Comparison of ENCODE assay signal across 11 cellular contexts in the genomic region with DNA sequence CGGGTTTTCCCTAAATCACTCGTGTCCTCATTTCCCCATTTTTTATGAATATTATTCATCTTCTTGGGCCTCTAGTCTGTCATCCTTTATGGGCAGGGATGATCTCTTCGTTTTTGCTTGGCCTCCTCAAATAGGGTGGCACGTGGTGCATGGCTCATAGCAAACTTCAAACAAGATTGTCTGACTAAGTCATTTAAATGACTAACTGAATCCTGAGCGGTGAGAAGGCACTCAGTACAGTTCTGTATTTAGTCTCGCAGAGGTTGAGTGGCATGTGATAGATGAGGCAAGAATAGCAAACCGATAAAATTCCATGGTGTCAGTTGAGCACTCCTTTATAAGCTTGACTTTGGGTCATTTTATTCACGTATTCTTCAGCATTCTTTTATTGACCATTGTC. TPM values are rescaled to one million over a fixed set of nuclear protein-coding genes. Genes with fewer than 3 reads are reported as not detected.
DNase-seq lines count a peak whose midpoint lies in the region; ATAC-seq and TF ChIP-seq lines count a peak whose summit lies in the region.
"Had no signal": no experiment of that assay in that cellular context is flagged by ENCODE, and none has a peak within 500 bp of the region (broad histone marks: within the 10 kb centered on the region; RNA-seq: fewer than 3 reads in every experiment).

No MANE protein-coding gene starts in this region.

- no peak for TF ChIP-seq CTCF in IMR-90 (conservative IDR thresholded peaks at IDR 0.05; ENCODE audit: low read depth, low read length)
- no peak for TF ChIP-seq CTCF in mammary epithelial cell (conservative IDR thresholded peaks at IDR 0.05 in 1 of 2, IDR thresholded peaks at IDR 0.05 in 1 of 2; ENCODE audit: extremely low read depth in 1 of 2, insufficient read depth in 1 of 2, low read depth in 1 of 2, low read length in 2 of 2)

- no peak overlapping the region for H3K56ac ChIP-seq in IMR-90 (ENCODE audit: extremely low read depth, insufficient read depth, low read length)

- no peaks in the 10 kb centered on the region for H3K27me3 ChIP-seq in IMR-90 (ENCODE audit: control insufficient read depth, insufficient read depth, low read length)
- H3K27me3 ChIP-seq in mammary epithelial cell (ENCODE audit: insufficient read depth, low read length): no peaks in the 10 kb centered on the region
- no peaks in the 10 kb centered on the region for H3K27me3 ChIP-seq in naive thymus-derived CD4-positive, alpha-beta T cell (ENCODE audit: control insufficient read depth in 2 of 2, insufficient read depth in 2 of 2, low read length in 2 of 2)
- H3K27me3 ChIP-seq: upper lobe of left lung had no signal

- dilution Hi-C loops in IMR-90 (cut with HindIII; ENCODE audit: low sequenced_read_pairs, unreplicated experiment) (no loop called here), mammary epithelial cell (cut with HindIII; ENCODE audit: low sequenced_read_pairs) (no loop called here)

- no peak overlapping the region for H3K23ac ChIP-seq in IMR-90 (ENCODE audit: low read depth, low read length)

- TF ChIP-seq RAD21 in IMR-90 (IDR thresholded peaks at IDR 0.05; ENCODE audit: low read length): no peak

- no peak overlapping the region for H2BK120ac ChIP-seq in IMR-90 (ENCODE audit: low read depth, low read length)

- no peak for TF ChIP-seq POLR2A in IMR-90 (IDR thresholded peaks at IDR 0.05; ENCODE audit: low read depth, low read length)

- H3K79me1 ChIP-seq in IMR-90 (ENCODE audit: low read depth in 1 of 2, low read length in 2 of 2): no peaks in the 10 kb centered on the region

- H4K5ac ChIP-seq in IMR-90 (ENCODE audit: low read depth, low read length): no peak overlapping the region

- no peak overlapping the region for H3K4ac ChIP-seq in IMR-90 (ENCODE audit: low read depth, low read length)

- no CpG with 5 or more reads among the region's 8 CpGs for WGBS in IMR-90 (ENCODE audit: extremely low coverage in 2 of 2, insufficient read length in 1 of 2), 2 experiments
- WGBS in mammary epithelial cell (ENCODE audit: low coverage, missing lambda C conversion rate): 80% methylated on average over 8 of the region's 8 CpGs

- no peak overlapping the region for H3K4me3 Mint-ChIP-seq in activated CD4-positive, alpha-beta T cell treated with anti-CD3 and anti-CD28 coated beads, Interleukin-2, amount 10 ng/mL, durations not matched to agents 7 days and 5 days
- H3K4me3 Mint-ChIP-seq in naive thymus-derived CD4-positive, alpha-beta T cell: no peak overlapping the region

- in situ Hi-C loops in IMR-90 (cut with MboI; ENCODE audit: low sequenced_read_pairs): no loop called here
- in situ Hi-C loops in mammary epithelial cell (cut with MboI; ENCODE audit: low sequenced_read_pairs in 2 of 2): no loop called here

- no peak overlapping the region for H4K8ac ChIP-seq in IMR-90 (ENCODE audit: low read depth in 2 of 2, low read length in 2 of 2)

- H3K36me3 ChIP-seq in IMR-90 (ENCODE audit: control insufficient read depth, insufficient read depth, low read length): no peaks in the 10 kb centered on the region
- H3K36me3 ChIP-seq in mammary epithelial cell (ENCODE audit: insufficient read depth, low read length): no peaks in the 10 kb centered on the region
- no peaks in the 10 kb centered on the region for H3K36me3 ChIP-seq in naive thymus-derived CD4-positive, alpha-beta T cell (ENCODE audit: control insufficient read depth in 2 of 3, insufficient read depth in 3 of 3, low read length in 3 of 3)
- H3K36me3 ChIP-seq: upper lobe of left lung had no signal

- H3K27ac Mint-ChIP-seq in activated CD4-positive, alpha-beta T cell treated with anti-CD3 and anti-CD28 coated beads, Interleukin-2, amount 10 ng/mL, durations not matched to agents 7 days and 5 days: no peak overlapping the region
- no peak overlapping the region for H3K27ac Mint-ChIP-seq in naive thymus-derived CD4-positive, alpha-beta T cell
- H3K27ac Mint-ChIP-seq: progenitor cell of endocrine pancreas had no signal

- peaks cover 7% of the 10 kb centered on the region for H3K4me1 ChIP-seq in IMR-90 (ENCODE audit: control insufficient read depth, insufficient read depth, low read length)
- no peaks in the 10 kb centered on the region for H3K4me1 ChIP-seq in mammary epithelial cell (ENCODE audit: insufficient read depth, low read length)
- H3K4me1 ChIP-seq in naive thymus-derived CD4-positive, alpha-beta T cell (ENCODE audit: control insufficient read depth in 2 of 2, insufficient read depth in 2 of 2, low read length in 2 of 2): peaks cover 0 to 6% of the 10 kb centered on the region in 2 donors

- no peaks in the 10 kb centered on the region for H3K79me2 ChIP-seq in mammary epithelial cell (ENCODE audit: insufficient read depth, low read length)

- H3K4me1 Mint-ChIP-seq in activated CD4-positive, alpha-beta T cell treated with anti-CD3 and anti-CD28 coated beads, Interleukin-2, amount 10 ng/mL, durations not matched to agents 7 days and 5 days: peaks cover 28% of the 10 kb centered on the region
- peaks cover 0 to 45% (median 21%) of the 10 kb centered on the region in 7 donors for H3K4me1 Mint-ChIP-seq in naive thymus-derived CD4-positive, alpha-beta T cell

- H3K4me2 ChIP-seq in IMR-90 (ENCODE audit: low read depth, low read length) (peak overlapping the region; percentile 38; the same call in 1 of the 2 replicates), mammary epithelial cell (ENCODE audit: insufficient read depth, low read depth, low read length) (no peak overlapping the region)

- no peak overlapping the region for H3K14ac ChIP-seq in IMR-90 (replicated peaks; ENCODE audit: low read depth, low read length)

- H3K4me3 ChIP-seq in IMR-90 (ENCODE audit: insufficient read depth, low read depth, low read length) (no peak overlapping the region), mammary epithelial cell (replicated peaks in 1 of 3; ENCODE audit: insufficient read depth in 1 of 3, low read depth in 2 of 3, low read length in 3 of 3) (no peak overlapping the region)
- H3K4me3 ChIP-seq in naive thymus-derived CD4-positive, alpha-beta T cell (ENCODE audit: low read length): no peak overlapping the region
- H3K4me3 ChIP-seq: upper lobe of left lung had no signal

- no peak overlapping the region for H2AK5ac ChIP-seq in IMR-90 (ENCODE audit: low read depth, low read length)

- H3K9me1 ChIP-seq in IMR-90 (ENCODE audit: insufficient read depth, low read length): 0 out of 2 replicates have a peak, but pooled peaks cover 3% of the 10 kb centered on the region

- BruUV-seq in IMR-90 (replicated peaks; lab: Mats Ljungman, UMichigan) (no TSS peak), mammary epithelial cell (replicated peaks; lab: Mats Ljungman, UMichigan) (no TSS peak)

- peak; percentile 83 for ATAC-seq in IMR-90 (ENCODE audit: low read depth)
- ATAC-seq in naive thymus-derived CD4-positive, alpha-beta T cell: peak; percentile 23
- ATAC-seq in GM21723 (IDR thresholded peaks at IDR 0.05; ENCODE audit: unreplicated experiment): no peak
- ATAC-seq in GM18502 (IDR thresholded peaks at IDR 0.05; ENCODE audit: poor library complexity, unreplicated experiment): no peak

- peaks cover 2% of the 10 kb centered on the region; the same call in 1 of the 2 replicates for H3K9me3 ChIP-seq in IMR-90 (ENCODE audit: control insufficient read depth, insufficient read depth, low read length)
- H3K9me3 ChIP-seq in mammary epithelial cell (replicated peaks; ENCODE audit: insufficient read depth, low read length): peaks cover 5% of the 10 kb centered on the region
- H3K9me3 ChIP-seq in naive thymus-derived CD4-positive, alpha-beta T cell (ENCODE audit: control insufficient read depth in 2 of 3, low read length in 3 of 3): no peaks in the 10 kb centered on the region
- H3K9me3 ChIP-seq: upper lobe of left lung had no signal

- no peaks in the 10 kb centered on the region for H4K20me1 ChIP-seq in IMR-90 (ENCODE audit: insufficient read depth, low read length)
- no peaks in the 10 kb centered on the region for H4K20me1 ChIP-seq in mammary epithelial cell (ENCODE audit: insufficient read depth, low read length)

- peaks cover 5% of the 10 kb centered on the region for H3K36me3 Mint-ChIP-seq in activated CD4-positive, alpha-beta T cell treated with anti-CD3 and anti-CD28 coated beads, Interleukin-2, amount 10 ng/mL, durations not matched to agents 7 days and 5 days (ENCODE audit: low read depth)
- peaks cover 0 to 7% (median 0%) of the 10 kb centered on the region in 5 donors for H3K36me3 Mint-ChIP-seq in naive thymus-derived CD4-positive, alpha-beta T cell

- H2BK15ac ChIP-seq in IMR-90 (ENCODE audit: low read depth, low read length): no peak overlapping the region

- peak overlapping the region; percentile 57 for H2BK5ac ChIP-seq in IMR-90 (ENCODE audit: low read depth, low read length, poor library complexity, severe bottlenecking)

- H3K9ac ChIP-seq in IMR-90 (ENCODE audit: low read depth, low read length) (no peak overlapping the region), mammary epithelial cell (ENCODE audit: insufficient read depth, low read length) (no peak overlapping the region)

- H3K27ac ChIP-seq in IMR-90 (ENCODE audit: insufficient read depth, low read length) (no peak overlapping the region), mammary epithelial cell (ENCODE audit: insufficient read depth, low read depth, low read length) (no peak overlapping the region)
- H3K27ac ChIP-seq in naive thymus-derived CD4-positive, alpha-beta T cell (ENCODE audit: low read depth, low read length): no peak overlapping the region
- H3K27ac ChIP-seq: upper lobe of left lung had no signal

- peak overlapping the region; percentile 21; the same call in 1 of the 2 replicates for H2BK20ac ChIP-seq in IMR-90 (ENCODE audit: low read depth, low read length)

- CTCF ChIA-PET in activated CD4-positive, alpha-beta T cell treated with anti-CD3 and anti-CD28 coated beads, Interleukin-2, amount 10 ng/mL, durations not matched to agents 7 days and 5 days (lab: Charles Lee): no interaction called here
- CTCF ChIA-PET in IMR-90 (lab: Yijun Ruan, JAX): no interaction called here
- CTCF ChIA-PET in mammary epithelial cell (lab: Charles Lee; ENCODE audit: low non-redundant PET): no interaction called here
- CTCF ChIA-PET in naive thymus-derived CD4-positive, alpha-beta T cell (lab: Charles Lee): no interaction called here

- H2AK9ac ChIP-seq in IMR-90 (replicated peaks; ENCODE audit: low read depth, low read length, poor library complexity): no peak overlapping the region

- no peak overlapping the region for H3K18ac ChIP-seq in IMR-90 (ENCODE audit: low read depth, low read length)

- POLR2A ChIA-PET in activated CD4-positive, alpha-beta T cell treated with anti-CD3 and anti-CD28 coated beads, Interleukin-2, amount 10 ng/mL, durations not matched to agents 7 days and 5 days (lab: Charles Lee): no interaction called here
- POLR2A ChIA-PET in IMR-90 (lab: Charles Lee; ENCODE audit: unreplicated experiment): no interaction called here
- POLR2A ChIA-PET in naive thymus-derived CD4-positive, alpha-beta T cell (lab: Charles Lee): no interaction called here

- intact Hi-C loops in IMR-90 (cut with micrococcal nuclease): no loop called here
- intact Hi-C loops in mammary epithelial cell (cut with micrococcal nuclease): no loop called here
- intact Hi-C loops in naive thymus-derived CD4-positive, alpha-beta T cell (cut with micrococcal nuclease): loop anchor here in 1 of 2 donors (10.0 kb wide), 1 partner anchor 87 kb away; no protein-coding TSS in a partner anchor

- no peak overlapping the region for H4K91ac ChIP-seq in IMR-90 (ENCODE audit: insufficient read depth, low read depth, low read length)

- peaks cover 7% of the 10 kb centered on the region for H3K9me3 Mint-ChIP-seq in activated CD4-positive, alpha-beta T cell treated with anti-CD3 and anti-CD28 coated beads, Interleukin-2, amount 10 ng/mL, durations not matched to agents 7 days and 5 days
- peaks cover 0 to 9% (median 0%) of the 10 kb centered on the region in 11 donors for H3K9me3 Mint-ChIP-seq in naive thymus-derived CD4-positive, alpha-beta T cell

- H3K27me3 Mint-ChIP-seq in activated CD4-positive, alpha-beta T cell treated with anti-CD3 and anti-CD28 coated beads, Interleukin-2, amount 10 ng/mL, durations not matched to agents 7 days and 5 days: peaks cover 16% of the 10 kb centered on the region
- peaks cover 5 to 17% (median 11%) of the 10 kb centered on the region in 5 donors for H3K27me3 Mint-ChIP-seq in naive thymus-derived CD4-positive, alpha-beta T cell

- no peak overlapping the region for H2AFZ ChIP-seq in IMR-90 (replicated peaks; ENCODE audit: low read length, poor library complexity)
- no peak overlapping the region for H2AFZ ChIP-seq in mammary epithelial cell (ENCODE audit: low read depth, low read length)

- peak; percentile 58 for DNase-seq in activated CD4-positive, alpha-beta T cell treated with anti-CD3 and anti-CD28 coated beads for 48 hours
- DNase-seq in activated CD4-positive, alpha-beta T cell treated with anti-CD3 and anti-CD28 coated beads, Interleukin-2, amount 10 ng/mL, durations not matched to agents 7 days and 5 days: no peak
- DNase-seq in IMR-90: peak; percentile 92
- DNase-seq in mammary epithelial cell: peak; percentile 57
- DNase-seq in naive thymus-derived CD4-positive, alpha-beta T cell: no peak
- no peak for DNase-seq in NK-92 treated with Interleukin-12 subunit alpha and Interleukin-12 subunit beta, amount 100 ng/mL, for 24 hours (lab: John Stamatoyannopoulos, UW)
- DNase-seq: NCI-H526, upper lobe of left lung had no signal

RNA-seq across cellular contexts. Expression of a gene that starts 5.7 kb away (rescaled TPM):
- 1 to 10 TPM in 1 of 2 experiments, under 1 TPM in 1; 0.99 to 1.6 TPM for total RNA-seq in activated CD4-positive, alpha-beta T cell treated with anti-CD3 and anti-CD28 coated beads, Interleukin-2, amount 10 ng/mL, durations not matched to agents 7 days and 5 days
- total RNA-seq in IMR-90 (2012; rRNA removed) (35.7 and 38.9 TPM in 2 replicates), mammary epithelial cell (10 to 100 TPM; 13.8 to 39.7 TPM)
- polyA plus RNA-seq in IMR-90 (2012; rRNA removed) (38.4 and 39.7 TPM in 2 replicates), mammary epithelial cell (9.5 TPM)
- 47.8 and 52.8 TPM in 2 replicates for polyA plus RNA-seq in IMR-90 (2012; cell fraction: cytosol; rRNA removed)
- polyA plus RNA-seq in IMR-90 (2012; cell fraction: nucleus; rRNA removed; ENCODE audit: low replicate concordance): 18.7 and 32.8 TPM in 2 replicates
- polyA minus RNA-seq in mammary epithelial cell: 7.1 TPM
- 10 to 100 TPM in 1 of 5 experiments, 1 to 10 TPM in 2, under 1 TPM in 2; 0.86 to 29.0 (median 1.5) TPM for total RNA-seq in naive thymus-derived CD4-positive, alpha-beta T cell
- polyA plus RNA-seq in naive thymus-derived CD4-positive, alpha-beta T cell: not detected

Comparison
In these comparisons a context has a peak if more than half of its experiments do, and no peak if none do; other contexts are left out.
1. DNase-seq: peak in activated CD4-positive, alpha-beta T cell treated with anti-CD3 and anti-CD28 coated beads for 48 hours (single experiment), IMR-90 (single experiment) and mammary epithelial cell (single experiment); none in activated CD4-positive, alpha-beta T cell treated with anti-CD3 and anti-CD28 coated beads, Interleukin-2, amount 10 ng/mL, durations not matched to agents 7 days and 5 days (single experiment), naive thymus-derived CD4-positive, alpha-beta T cell (0 of 9) and NK-92 treated with Interleukin-12 subunit alpha and Interleukin-12 subunit beta, amount 100 ng/mL, for 24 hours (single experiment).
2. ATAC-seq: peak in IMR-90 (single experiment) and naive thymus-derived CD4-positive, alpha-beta T cell (single experiment); none in GM21723 (single experiment) and GM18502 (single experiment).